18 cellular contexts compared by ENCODE assay signal in genomic region chr17:40187238-40187637, GRCh38. TPM values are rescaled to one million over a fixed set of nuclear protein-coding genes. Genes with fewer than 3 reads are reported as not detected.
A peak's percentile ranks its signal among the peaks of the same experiment; 100 is the strongest.
DNase-seq lines count a peak whose midpoint lies in the region; ATAC-seq and TF ChIP-seq lines count a peak whose summit lies in the region.
"Had no signal": no experiment of that assay in that cellular context is flagged by ENCODE, and none has a peak within 500 bp of the region (broad histone marks: within the 10 kb centered on the region; RNA-seq: fewer than 3 reads in every experiment).

No MANE protein-coding gene starts in this region.

- no peak overlapping the region for H2BK15ac ChIP-seq in IMR-90 (ENCODE audit: low read depth, low read length)

- H3K4me1 Mint-ChIP-seq in activated T-cell treated with anti-CD3 and anti-CD28 coated beads, Interleukin-2, amount 50 U/mL, for 24 hours (ENCODE audit: low read depth), result peaks cover 10% of the 10 kb centered on the region
- H3K4me1 Mint-ChIP-seq in neural crest cell, result peaks cover 19% of the 10 kb centered on the region
- peaks cover 5% of the 10 kb centered on the region for H3K4me1 Mint-ChIP-seq in stimulated activated effector memory CD8-positive, alpha-beta T cell treated with anti-CD3 and anti-CD28 coated beads, Interleukin-12 subunit alpha, Interleukin-12 subunit beta, amount 100 ng/mL, for 72 hours
- peaks cover 9% of the 10 kb centered on the region for H3K4me1 Mint-ChIP-seq in activated CD8-positive, alpha-beta T cell treated with anti-CD3 and anti-CD28 coated beads for 36 hours (ENCODE audit: low read depth)

- H4K91ac ChIP-seq in IMR-90 (ENCODE audit: insufficient read depth, low read depth, low read length), result no peak overlapping the region

- no peak for TF ChIP-seq RAD21 in IMR-90 (IDR thresholded peaks at IDR 0.05; ENCODE audit: low read length)

- peaks cover 2% of the 10 kb centered on the region for H3K27me3 Mint-ChIP-seq in activated T-cell treated with anti-CD3 and anti-CD28 coated beads, Interleukin-2, amount 50 U/mL, for 24 hours
- H3K27me3 Mint-ChIP-seq in neural crest cell (ENCODE audit: low read depth), result peaks cover 3% of the 10 kb centered on the region
- no peaks in the 10 kb centered on the region for H3K27me3 Mint-ChIP-seq in activated CD8-positive, alpha-beta T cell treated with anti-CD3 and anti-CD28 coated beads for 36 hours
- H3K27me3 Mint-ChIP-seq: CD4-positive, alpha-beta memory T cell had no signal

- POLR2A ChIA-PET in IMR-90 (lab: Charles Lee; ENCODE audit: unreplicated experiment), result no interaction called here
- POLR2A ChIA-PET in activated CD8-positive, alpha-beta T cell treated with anti-CD3 and anti-CD28 coated beads for 36 hours (lab: Charles Lee), result interaction anchor here (1.1 kb wide), 1 partner anchor 12 kb away, joined by 6 read pairs; no protein-coding TSS in a partner anchor

- no peaks in the 10 kb centered on the region for H3K9me3 Mint-ChIP-seq in activated T-cell treated with anti-CD3 and anti-CD28 coated beads, Interleukin-2, amount 50 U/mL, for 24 hours
- peaks cover 3% of the 10 kb centered on the region for H3K9me3 Mint-ChIP-seq in neural crest cell
- no peaks in the 10 kb centered on the region for H3K9me3 Mint-ChIP-seq in stimulated activated effector memory CD8-positive, alpha-beta T cell treated with anti-CD3 and anti-CD28 coated beads, Interleukin-12 subunit alpha, Interleukin-12 subunit beta, amount 100 ng/mL, for 72 hours
- H3K9me3 Mint-ChIP-seq in activated CD8-positive, alpha-beta T cell treated with anti-CD3 and anti-CD28 coated beads for 36 hours, result no peaks in the 10 kb centered on the region
- H3K9me3 Mint-ChIP-seq: CD4-positive, alpha-beta memory T cell had no signal

- TF ChIP-seq CTCF in IMR-90 (conservative IDR thresholded peaks at IDR 0.05; ENCODE audit: low read depth, low read length) (no peak), neural crest cell (conservative IDR thresholded peaks at IDR 0.05) (no peak)
- no peak for TF ChIP-seq CTCF in activated CD8-positive, alpha-beta T cell treated with anti-CD3 and anti-CD28 coated beads for 36 hours (IDR thresholded peaks at IDR 0.05)

- H3K79me1 ChIP-seq in IMR-90 (ENCODE audit: low read depth in 1 of 2, low read length in 2 of 2), result no peaks in the 10 kb centered on the region

- H2AFZ ChIP-seq in IMR-90 (replicated peaks; ENCODE audit: low read length, poor library complexity), result no peak overlapping the region

- 84% methylated on average over 3 of the region's 3 CpGs; no CpG with 5 or more reads in 1 of the 2 experiments for WGBS in IMR-90 (ENCODE audit: extremely low coverage in 2 of 2, insufficient read length in 1 of 2), 2 experiments

- peak overlapping the region; percentile 5 for H3K27ac Mint-ChIP-seq in activated T-cell treated with anti-CD3 and anti-CD28 coated beads, Interleukin-2, amount 50 U/mL, for 24 hours
- H3K27ac Mint-ChIP-seq in neural crest cell (ENCODE audit: unreplicated experiment), result no peak overlapping the region
- H3K27ac Mint-ChIP-seq in stimulated activated effector memory CD8-positive, alpha-beta T cell treated with anti-CD3 and anti-CD28 coated beads, Interleukin-12 subunit alpha, Interleukin-12 subunit beta, amount 100 ng/mL, for 72 hours, result peak overlapping the region; percentile 4
- H3K27ac Mint-ChIP-seq in activated CD8-positive, alpha-beta T cell treated with anti-CD3 and anti-CD28 coated beads for 36 hours, result no peak overlapping the region
- H3K27ac Mint-ChIP-seq: CD4-positive, alpha-beta memory T cell had no signal

- TF ChIP-seq POLR2A in IMR-90 (IDR thresholded peaks at IDR 0.05; ENCODE audit: low read depth, low read length), result no peak

- H3K9ac ChIP-seq in IMR-90 (ENCODE audit: low read depth, low read length), result no peak overlapping the region

- intact Hi-C loops in IMR-90 (cut with micrococcal nuclease), result no loop called here
- intact Hi-C loops in activated CD8-positive, alpha-beta T cell treated with anti-CD3 and anti-CD28 coated beads for 36 hours (cut with micrococcal nuclease), result no loop called here

- no peaks in the 10 kb centered on the region for H3K9me3 ChIP-seq in IMR-90 (ENCODE audit: control insufficient read depth, insufficient read depth, low read length)
- H3K9me3 ChIP-seq: A549, HAP-1 had no signal

- H3K9me1 ChIP-seq in IMR-90 (ENCODE audit: insufficient read depth, low read length), result no peaks in the 10 kb centered on the region

- H4K5ac ChIP-seq in IMR-90 (ENCODE audit: low read depth, low read length), result no peak overlapping the region

- no peak for DNase-seq in activated T-cell treated with anti-CD3 and anti-CD28 coated beads, Interleukin-2, amount 50 U/mL, for 24 hours
- DNase-seq in activated T-cell treated with anti-CD3 and anti-CD28 coated beads, Interleukin-2, amount 50 U/mL, for 1 hour, result no peak
- DNase-seq in IMR-90 (no peak), neural crest cell (ENCODE audit: low read depth, low spot score) (no peak)
- no peak for DNase-seq in stimulated activated effector memory CD8-positive, alpha-beta T cell treated with anti-CD3 and anti-CD28 coated beads, Interleukin-12 subunit alpha, Interleukin-12 subunit beta, amount 100 ng/mL, for 72 hours (ENCODE audit: low spot score in 2 of 2)
- DNase-seq in activated CD8-positive, alpha-beta T cell treated with anti-CD3 and anti-CD28 coated beads for 36 hours, result no peak
- DNase-seq: 8988T; C1 segment of cervical spinal cord; Calu3; CD4-positive, alpha-beta memory T cell; COR-L47; DMS53; DMS79 treated with DMSO at 0.1 percent for 48 hours; GF-D8; GOT3 had no signal

- H3K36me3 Mint-ChIP-seq in activated T-cell treated with anti-CD3 and anti-CD28 coated beads, Interleukin-2, amount 50 U/mL, for 24 hours (ENCODE audit: low read depth), result peaks cover 2% of the 10 kb centered on the region
- H3K36me3 Mint-ChIP-seq in neural crest cell (ENCODE audit: low read depth), result no peaks in the 10 kb centered on the region
- no peaks in the 10 kb centered on the region for H3K36me3 Mint-ChIP-seq in stimulated activated effector memory CD8-positive, alpha-beta T cell treated with anti-CD3 and anti-CD28 coated beads, Interleukin-12 subunit alpha, Interleukin-12 subunit beta, amount 100 ng/mL, for 72 hours
- no peaks in the 10 kb centered on the region for H3K36me3 Mint-ChIP-seq in activated CD8-positive, alpha-beta T cell treated with anti-CD3 and anti-CD28 coated beads for 36 hours (ENCODE audit: low read depth)

- 0 out of 2 replicates have a peak overlapping the region, but pooled peaks have one; percentile 24 for H2AK5ac ChIP-seq in IMR-90 (ENCODE audit: low read depth, low read length)

- H3K14ac ChIP-seq in IMR-90 (replicated peaks; ENCODE audit: low read depth, low read length), result no peak overlapping the region

- H3K4me3 Mint-ChIP-seq in activated T-cell treated with anti-CD3 and anti-CD28 coated beads, Interleukin-2, amount 50 U/mL, for 24 hours, result no peak overlapping the region
- H3K4me3 Mint-ChIP-seq in neural crest cell, result peak overlapping the region; percentile 44
- no peak overlapping the region for H3K4me3 Mint-ChIP-seq in stimulated activated effector memory CD8-positive, alpha-beta T cell treated with anti-CD3 and anti-CD28 coated beads, Interleukin-12 subunit alpha, Interleukin-12 subunit beta, amount 100 ng/mL, for 72 hours
- no peak overlapping the region for H3K4me3 Mint-ChIP-seq in activated CD8-positive, alpha-beta T cell treated with anti-CD3 and anti-CD28 coated beads for 36 hours

- H3K27me3 ChIP-seq in IMR-90 (ENCODE audit: control insufficient read depth, insufficient read depth, low read length), result no peaks in the 10 kb centered on the region

- no peak overlapping the region for H3K18ac ChIP-seq in IMR-90 (ENCODE audit: low read depth, low read length)

- no peak overlapping the region for H3K4me3 ChIP-seq in IMR-90 (ENCODE audit: insufficient read depth, low read depth, low read length)
- H3K4me3 ChIP-seq: A549, HAP-1 had no signal

- BruUV-seq in IMR-90 (replicated peaks; lab: Mats Ljungman, UMichigan), result no TSS peak

- H2AK9ac ChIP-seq in IMR-90 (replicated peaks; ENCODE audit: low read depth, low read length, poor library complexity), result no peak overlapping the region

- H2BK5ac ChIP-seq in IMR-90 (ENCODE audit: low read depth, low read length, poor library complexity, severe bottlenecking), result no peak overlapping the region

- no peak overlapping the region for H3K56ac ChIP-seq in IMR-90 (ENCODE audit: extremely low read depth, insufficient read depth, low read length)

- H4K8ac ChIP-seq in IMR-90 (ENCODE audit: low read depth in 2 of 2, low read length in 2 of 2), result no peak overlapping the region

- dilution Hi-C loops in IMR-90 (cut with HindIII; ENCODE audit: low sequenced_read_pairs, unreplicated experiment), result no loop called here

- H3K4ac ChIP-seq in IMR-90 (ENCODE audit: low read depth, low read length), result no peak overlapping the region

- in situ Hi-C loops in IMR-90 (cut with MboI; ENCODE audit: low sequenced_read_pairs), result no loop called here

- ATAC-seq in IMR-90 (ENCODE audit: low read depth) (no peak), esophagus mucosa (no peak)
- ATAC-seq in stimulated activated effector memory CD8-positive, alpha-beta T cell treated with anti-CD3 and anti-CD28 coated beads, Interleukin-12 subunit alpha, Interleukin-12 subunit beta, amount 100 ng/mL, for 72 hours, result no peak
- ATAC-seq in activated CD8-positive, alpha-beta T cell treated with anti-CD3 and anti-CD28 coated beads for 36 hours, result no peak
- ATAC-seq: A549 had no signal

- no peak overlapping the region for H3K4me2 ChIP-seq in IMR-90 (ENCODE audit: low read depth, low read length)
- H3K4me2 ChIP-seq: A549 had no signal

- no peaks in the 10 kb centered on the region for H4K20me1 ChIP-seq in IMR-90 (ENCODE audit: insufficient read depth, low read length)

- H2BK20ac ChIP-seq in IMR-90 (ENCODE audit: low read depth, low read length), result no peak overlapping the region

- H3K36me3 ChIP-seq in IMR-90 (ENCODE audit: control insufficient read depth, insufficient read depth, low read length), result peaks cover 2% of the 10 kb centered on the region; the same call in 1 of the 2 replicates
- H3K36me3 ChIP-seq: HAP-1 had no signal

- H2BK120ac ChIP-seq in IMR-90 (ENCODE audit: low read depth, low read length), result no peak overlapping the region

- CTCF ChIA-PET in IMR-90 (lab: Yijun Ruan, JAX), result no interaction called here
- CTCF ChIA-PET in activated CD8-positive, alpha-beta T cell treated with anti-CD3 and anti-CD28 coated beads for 36 hours (lab: Charles Lee), result interaction anchor here (1.0 kb wide), 1 partner anchor 75 kb away, joined by 4 read pairs; no protein-coding TSS in a partner anchor

- no peak overlapping the region for H3K27ac ChIP-seq in IMR-90 (ENCODE audit: insufficient read depth, low read length)
- H3K27ac ChIP-seq: A549 had no signal

- H3K4me1 ChIP-seq in IMR-90 (ENCODE audit: control insufficient read depth, insufficient read depth, low read length), result peaks cover 7% of the 10 kb centered on the region; the same call in 1 of the 2 replicates
- H3K4me1 ChIP-seq: HAP-1 had no signal

- no peak overlapping the region for H3K23ac ChIP-seq in IMR-90 (ENCODE audit: low read depth, low read length)

RNA-seq across cellular contexts. Expression of gene RAPGEFL1, which starts 10.0 kb away (rescaled TPM):
- 0.28 and 0.54 TPM in 2 replicates for total RNA-seq in IMR-90 (2012; rRNA removed)
- 5.6 and 6.3 TPM in 2 replicates for polyA plus RNA-seq in IMR-90 (2012; rRNA removed)
- 2.3 and 2.8 TPM in 2 replicates for polyA plus RNA-seq in IMR-90 (2012; cell fraction: cytosol; rRNA removed)
- 39.7 and 48.9 TPM in 2 replicates for polyA plus RNA-seq in IMR-90 (2012; cell fraction: nucleus; rRNA removed; ENCODE audit: low replicate concordance)
- total RNA-seq in neural crest cell, result 23.3 and 24.1 TPM in 2 replicates
- 112 TPM for total RNA-seq in esophagus mucosa
- total RNA-seq in activated CD8-positive, alpha-beta T cell treated with anti-CD3 and anti-CD28 coated beads for 36 hours, result 1 to 10 TPM; 3.8 to 5.4 TPM

RNA-seq across cellular contexts. Expression of gene WIPF2, which starts 31.9 kb away (rescaled TPM):
- total RNA-seq in IMR-90 (2012; rRNA removed) (2.0 and 2.8 TPM in 2 replicates), neural crest cell (28.7 and 30.2 TPM in 2 replicates), esophagus mucosa (27.2 TPM)
- 8.9 and 10.4 TPM in 2 replicates for polyA plus RNA-seq in IMR-90 (2012; rRNA removed)
- 4.5 and 5.4 TPM in 2 replicates for polyA plus RNA-seq in IMR-90 (2012; cell fraction: cytosol; rRNA removed)
- polyA plus RNA-seq in IMR-90 (2012; cell fraction: nucleus; rRNA removed; ENCODE audit: low replicate concordance), result 9.3 and 12.3 TPM in 2 replicates
- 10 to 100 TPM; 15.3 to 17.9 TPM for total RNA-seq in activated CD8-positive, alpha-beta T cell treated with anti-CD3 and anti-CD28 coated beads for 36 hours

RNA-seq across cellular contexts. Expression of gene CASC3, which starts 46.9 kb away (rescaled TPM):
- total RNA-seq in IMR-90 (2012; rRNA removed) (24.4 and 25.1 TPM in 2 replicates), neural crest cell (130 and 138 TPM in 2 replicates), esophagus mucosa (38.5 TPM)
- polyA plus RNA-seq in IMR-90 (2012; rRNA removed), result 36.2 and 38.9 TPM in 2 replicates
- polyA plus RNA-seq in IMR-90 (2012; cell fraction: cytosol; rRNA removed), result 15.9 and 19.2 TPM in 2 replicates
- polyA plus RNA-seq in IMR-90 (2012; cell fraction: nucleus; rRNA removed; ENCODE audit: low replicate concordance), result 83.7 and 153 TPM in 2 replicates
- total RNA-seq in activated CD8-positive, alpha-beta T cell treated with anti-CD3 and anti-CD28 coated beads for 36 hours, result 10 to 100 TPM; 75.1 to 75.6 TPM

Comparison
In these comparisons a context has a peak if more than half of its experiments do, and no peak if none do; other contexts are left out.
1. H3K27ac Mint-ChIP-seq: peak in activated T-cell treated with anti-CD3 and anti-CD28 coated beads, Interleukin-2, amount 50 U/mL, for 24 hours (single experiment) and stimulated activated effector memory CD8-positive, alpha-beta T cell treated with anti-CD3 and anti-CD28 coated beads, Interleukin-12 subunit alpha, Interleukin-12 subunit beta, amount 100 ng/mL, for 72 hours (single experiment); none in neural crest cell (single experiment) and activated CD8-positive, alpha-beta T cell treated with anti-CD3 and anti-CD28 coated beads for 36 hours (single experiment).